8 cellular contexts compared by ENCODE assay signal in the genomic region with DNA sequence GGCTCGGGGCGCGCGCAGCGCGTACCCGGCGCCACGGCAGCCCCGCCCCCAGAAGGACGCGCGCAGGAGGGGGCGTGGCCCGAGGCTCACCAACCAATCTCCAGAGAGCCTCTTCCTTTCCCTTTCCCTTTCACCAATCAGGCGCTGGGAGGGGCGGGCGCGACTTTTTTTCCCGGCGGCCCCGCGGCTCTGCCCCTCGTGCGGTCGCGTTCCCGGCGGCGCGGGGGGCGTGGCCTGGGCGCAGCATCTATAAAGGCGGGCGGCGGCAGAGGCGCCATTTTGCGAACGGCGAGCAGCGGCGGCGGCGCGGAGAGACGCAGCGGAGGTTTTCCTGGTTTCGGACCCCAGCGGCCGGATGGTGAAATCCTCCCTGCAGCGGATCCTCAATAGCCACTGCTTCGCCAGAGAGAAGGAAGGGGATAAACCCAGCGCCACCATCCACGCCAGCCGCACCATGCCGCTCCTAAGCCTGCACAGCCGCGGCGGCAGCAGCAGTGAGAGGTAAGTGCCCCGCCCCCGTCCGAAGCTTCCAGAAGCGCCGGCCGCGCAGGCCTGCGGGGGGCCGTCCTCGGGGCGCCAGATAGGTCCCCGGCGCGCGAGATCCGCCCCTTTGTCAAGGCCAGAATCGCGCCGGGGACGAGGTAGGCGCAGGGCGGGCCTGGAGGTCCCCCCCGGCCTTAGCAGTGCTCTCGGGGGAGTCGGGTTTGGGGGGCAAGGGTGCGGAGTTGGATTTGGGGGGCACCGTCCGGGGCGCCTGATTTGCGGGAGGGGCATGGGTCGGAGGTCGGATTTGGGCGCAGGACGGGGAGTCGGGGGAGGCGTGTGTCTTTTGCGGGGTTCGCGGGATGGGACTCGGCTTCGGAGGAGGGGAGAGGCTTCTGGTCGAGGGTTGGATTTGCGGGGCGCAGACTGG. TPM values are rescaled to one million over a fixed set of nuclear protein-coding genes. Genes with fewer than 3 reads are reported as not detected.
DNase-seq lines count a peak whose midpoint lies in the region; ATAC-seq, FAIRE-seq and TF ChIP-seq lines count a peak whose summit lies in the region.

No MANE protein-coding gene starts in this region.

- H3K4me1 Mint-ChIP-seq in activated B cell treated with CpG ODN at 0.5 μM for 24 hours: peaks cover 60% of the 10 kb centered on the region

- H3K4me3 Mint-ChIP-seq in activated B cell treated with CpG ODN at 0.5 μM for 24 hours: peak overlapping the region; percentile 92

- intact Hi-C loops in activated B cell treated with CpG ODN at 0.5 μM for 24 hours (cut with micrococcal nuclease): loop anchor here (1.0 to 5.0 kb wide), 4 partner anchors 11 to 406 kb away; a partner anchor contains a TSS

- CTCF ChIA-PET in activated B cell treated with CpG ODN at 0.5 μM for 24 hours (lab: Charles Lee): interaction anchor here (0.5 to 1.0 kb wide), 2 partner anchors 46 to 124 kb away, joined by 3 read pairs; no protein-coding TSS in a partner anchor

- peak; percentile 70 for FAIRE-seq in islet of Langerhans (lab: Jason Lieb, UNC)

- no peaks in the 10 kb centered on the region for H3K9me3 Mint-ChIP-seq in activated B cell treated with CpG ODN at 0.5 μM for 24 hours

- in situ Hi-C loops in ACHN (cut with HindIII; ENCODE audit: low pct_ligation_motif_present, low pct_unique_long_range_greater_than_20kb, low sequenced_read_pairs): no loop called here

- peak overlapping the region; percentile 91 for H3K27ac Mint-ChIP-seq in activated B cell treated with CpG ODN at 0.5 μM for 24 hours

- no peaks in the 10 kb centered on the region for H3K27me3 Mint-ChIP-seq in activated B cell treated with CpG ODN at 0.5 μM for 24 hours

- peaks cover 34% of the 10 kb centered on the region for H3K36me3 Mint-ChIP-seq in activated B cell treated with CpG ODN at 0.5 μM for 24 hours (ENCODE audit: low read depth)

- DNase-seq in ACHN: peak; percentile 92
- DNase-seq in NCI-H2227 treated with DMSO at 0.1 percent for 48 hours (lab: John Stamatoyannopoulos, UW): peak; percentile 89
- peak; percentile 100 for DNase-seq in activated B cell treated with CpG ODN at 0.5 μM for 24 hours
- peak; percentile 56 to 98 (median 96) for DNase-seq in caudate nucleus (lab: John Stamatoyannopoulos, UW)
- peak; percentile 98 for DNase-seq in stimulated activated CD4-positive, alpha-beta T cell treated with anti-CD3 and anti-CD28 coated beads, Interleukin-12 subunit alpha, Interleukin-12 subunit beta, amount 100 ng/mL, for 24 hours (ENCODE audit: low read depth in 2 of 2)

- ATAC-seq in GM18867 (IDR thresholded peaks at IDR 0.05; ENCODE audit: unreplicated experiment): peak; percentile 65
- ATAC-seq in HG03139 (IDR thresholded peaks at IDR 0.05; ENCODE audit: unreplicated experiment): peak; percentile 47
- ATAC-seq in activated B cell treated with CpG ODN at 0.5 μM for 24 hours (ENCODE audit: low read depth): peak; percentile 67

- POLR2A ChIA-PET in activated B cell treated with CpG ODN at 0.5 μM for 24 hours (lab: Charles Lee): interaction anchor here (0.6 to 7.8 kb wide), 26 partner anchors 9 to 861 kb away, joined by 4 to 131 read pairs (median 7); a partner anchor contains a TSS

- TF ChIP-seq CTCF in activated B cell treated with CpG ODN at 0.5 μM for 24 hours (IDR thresholded peaks at IDR 0.05): no peak

- peak overlapping the region; percentile 99 for H3K27ac ChIP-seq in caudate nucleus (ENCODE audit: low read depth, low read length)

RNA-seq across cellular contexts. Expression of a gene that starts 12.5 kb away (rescaled TPM):
- 0.09 TPM in 1 of 2 replicates, not detected in the other for total RNA-seq in activated B cell treated with CpG ODN at 0.5 μM for 24 hours

RNA-seq across cellular contexts. Expression of a gene that starts 13.3 kb away (rescaled TPM):
- total RNA-seq in activated B cell treated with CpG ODN at 0.5 μM for 24 hours: 0.31 and 0.54 TPM in 2 replicates

RNA-seq across cellular contexts. Expression of a gene that starts 20.4 kb away (rescaled TPM):
- 2.8 and 4.8 TPM in 2 replicates for total RNA-seq in activated B cell treated with CpG ODN at 0.5 μM for 24 hours

RNA-seq across cellular contexts. Expression of a gene that starts 32.9 kb away (rescaled TPM):
- total RNA-seq in activated B cell treated with CpG ODN at 0.5 μM for 24 hours: 107 and 117 TPM in 2 replicates

RNA-seq across cellular contexts. Expression of a gene that starts 33.4 kb away (rescaled TPM):
- total RNA-seq in activated B cell treated with CpG ODN at 0.5 μM for 24 hours: 74.4 and 74.9 TPM in 2 replicates

Comparison
In these comparisons a context has a peak if more than half of its experiments do, and no peak if none do; other contexts are left out.
1. Peak in every context shown above with its lines: DNase-seq, ATAC-seq and H3K27ac ChIP-seq.